In genomic region chr12:66092559-66093269, GRCh38 we compare ENCODE assay signal across 10 cellular contexts. TPM values are rescaled to one million over a fixed set of nuclear protein-coding genes. Genes with fewer than 3 reads are reported as not detected.
DNase-seq lines count a peak whose midpoint lies in the region; ATAC-seq, FAIRE-seq and TF ChIP-seq lines count a peak whose summit lies in the region.
"Had no signal": no experiment of that assay in that cellular context is flagged by ENCODE, and none has a peak within 500 bp of the region (broad histone marks: within the 10 kb centered on the region; RNA-seq: fewer than 3 reads in every experiment).

No MANE protein-coding gene starts in this region.

- peak overlapping the region; percentile 41 for H3K4me2 ChIP-seq in OCI-LY3 (ENCODE audit: low read length)
- no peak overlapping the region for H3K4me2 ChIP-seq in smooth muscle cell

- FAIRE-seq in H54 (lab: Jason Lieb, UNC) = peak; percentile 78

- H3K4me1 ChIP-seq in OCI-LY3 (ENCODE audit: low read length) = peaks cover 32% of the 10 kb centered on the region
- H3K4me1 ChIP-seq in smooth muscle cell (ENCODE audit: low read depth) = no peaks in the 10 kb centered on the region
- H3K4me1 ChIP-seq: Caco-2 had no signal

- H3K79me2 ChIP-seq in OCI-LY3 (ENCODE audit: low read length) (no peaks in the 10 kb centered on the region), smooth muscle cell (ENCODE audit: low read depth) (no peaks in the 10 kb centered on the region)

- ATAC-seq in HG03521 (IDR thresholded peaks at IDR 0.05; ENCODE audit: unreplicated experiment) (no peak), GM21515 (IDR thresholded peaks at IDR 0.05; ENCODE audit: unreplicated experiment) (no peak)

- DNase-seq in AG10803 (ENCODE audit: low read depth) (peak; percentile 12), H54 (ENCODE audit: insufficient read length, low spot score) (no peak), glomerular visceral epithelial cell (ENCODE audit: extremely low spot score) (peak; percentile 81), smooth muscle cell (lab: John Stamatoyannopoulos, UW; ENCODE audit: unreplicated experiment) (no peak)
- no peak for DNase-seq in stimulated activated CD4-positive, alpha-beta T cell treated with anti-CD3 and anti-CD28 coated beads, Interleukin-15, amount 100 ng/mL, for 24 hours
- DNase-seq: Caco-2, NCI-H2029 treated with DMSO at 0.1 percent for 48 hours had no signal

- H3K9ac ChIP-seq in OCI-LY3 (ENCODE audit: low read length) = no peak overlapping the region; the same call in 1 of the 2 replicates
- H3K9ac ChIP-seq in smooth muscle cell (ENCODE audit: low read depth) = no peak overlapping the region

- H3F3A ChIP-seq in smooth muscle cell (ENCODE audit: low read depth) = no peaks in the 10 kb centered on the region

- no peak overlapping the region for H3K4me3 ChIP-seq in AG10803 (ENCODE audit: low read length)
- H3K4me3 ChIP-seq in OCI-LY3 (ENCODE audit: low read length) = no peak overlapping the region; the same call in 1 of the 2 replicates
- no peak overlapping the region for H3K4me3 ChIP-seq in smooth muscle cell

- no peaks in the 10 kb centered on the region for H3K9me3 ChIP-seq in OCI-LY3 (ENCODE audit: insufficient read depth, low read length)
- no peaks in the 10 kb centered on the region for H3K9me3 ChIP-seq in smooth muscle cell (replicated peaks; ENCODE audit: low read depth)
- H3K9me3 ChIP-seq: Caco-2 had no signal

- H3K36me3 ChIP-seq in OCI-LY3 (replicated peaks; ENCODE audit: low read depth, low read length) = no peaks in the 10 kb centered on the region
- no peaks in the 10 kb centered on the region for H3K36me3 ChIP-seq in smooth muscle cell (ENCODE audit: low read depth)

- TF ChIP-seq POLR2A in H54 (IDR thresholded peaks at IDR 0.05; ENCODE audit: low read depth, low read length) = no peak

- H3K27ac ChIP-seq in OCI-LY3 (ENCODE audit: low read length) (peak overlapping the region; percentile 40), smooth muscle cell (ENCODE audit: low read depth) (no peak overlapping the region)

- 8% methylated on average over 1 of the region's 1 CpG for WGBS in smooth muscle cell (ENCODE audit: low lambda C conversion rate)

- no peaks in the 10 kb centered on the region for H3K27me3 ChIP-seq in OCI-LY3 (ENCODE audit: low read depth, low read length)
- no peaks in the 10 kb centered on the region for H3K27me3 ChIP-seq in smooth muscle cell (ENCODE audit: low read depth)

- TF ChIP-seq CTCF in AG10803 (conservative IDR thresholded peaks at IDR 0.05; ENCODE audit: low read length) = no peak
- no peak for TF ChIP-seq CTCF in OCI-LY3 (IDR thresholded peaks at IDR 0.05; ENCODE audit: low read depth, low read length)
- no peak for TF ChIP-seq CTCF in smooth muscle cell (IDR thresholded peaks at IDR 0.05; ENCODE audit: borderline replicate concordance, insufficient read depth, poor library complexity, severe bottlenecking)

- H4K20me1 ChIP-seq in OCI-LY3 (ENCODE audit: insufficient read depth, low read length) (no peaks in the 10 kb centered on the region), smooth muscle cell (ENCODE audit: low read depth) (no peaks in the 10 kb centered on the region)

- H2AFZ ChIP-seq in OCI-LY3 (ENCODE audit: low read depth, low read length) (0 out of 2 replicates have a peak overlapping the region, but pooled peaks have one; percentile 28), smooth muscle cell (ENCODE audit: low read depth) (no peak overlapping the region)

RNA-seq across cellular contexts. Expression of gene LLPH, which starts 37.8 kb away (rescaled TPM):
- 9.2 and 15.6 TPM in 2 replicates for total RNA-seq in smooth muscle cell
- 33.1 and 39.7 TPM in 2 replicates for polyA plus RNA-seq in smooth muscle cell

Comparison
In these comparisons a context has a peak if more than half of its experiments do, and no peak if none do; other contexts are left out.
1. DNase-seq: peak in AG10803 (single experiment) and glomerular visceral epithelial cell (single experiment); none in H54 (single experiment), stimulated activated CD4-positive, alpha-beta T cell treated with anti-CD3 and anti-CD28 coated beads, Interleukin-15, amount 100 ng/mL, for 24 hours (single experiment) and smooth muscle cell (single experiment).